In the genomic region with DNA sequence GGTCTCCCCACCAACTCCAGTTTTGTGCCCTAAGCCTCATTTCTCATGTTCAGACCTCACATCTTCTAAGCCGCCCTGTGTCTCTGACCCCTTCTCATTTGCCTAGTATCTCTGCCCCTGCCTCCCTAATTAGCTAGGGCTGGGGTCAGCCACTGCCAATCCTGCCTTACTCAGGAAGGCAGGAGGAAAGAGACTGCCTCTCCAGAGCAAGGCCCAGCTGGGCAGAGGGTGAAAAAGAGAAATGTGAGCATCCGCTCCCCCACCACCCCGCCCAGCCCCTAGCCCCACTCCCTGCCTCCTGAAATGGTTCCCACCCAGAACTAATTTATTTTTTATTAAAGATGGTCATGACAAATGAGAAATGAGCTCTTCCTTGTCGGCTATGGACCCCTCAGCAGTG, we compare ENCODE assay signal across 9 cellular contexts. TPM values are rescaled to one million over a fixed set of nuclear protein-coding genes. Genes with fewer than 3 reads are reported as not detected.
DNase-seq lines count a peak whose midpoint lies in the region; ATAC-seq and TF ChIP-seq lines count a peak whose summit lies in the region.
"Had no signal": no experiment of that assay in that cellular context is flagged by ENCODE, and none has a peak within 500 bp of the region (broad histone marks: within the 10 kb centered on the region; RNA-seq: fewer than 3 reads in every experiment).

No MANE protein-coding gene starts in this region.

- H3K4me1 ChIP-seq in HAP-1 = peaks cover 20% of the 10 kb centered on the region

- H3K36me3 Mint-ChIP-seq in WTC11 = peaks cover 2% of the 10 kb centered on the region; the same call in 1 of the 2 replicates

- no peaks in the 10 kb centered on the region for H3K27me3 Mint-ChIP-seq in WTC11 (ENCODE audit: low read depth)

- POLR2A ChIA-PET in WTC11 (lab: Charles Lee) = interaction anchor here (1.1 to 6.4 kb wide), 9 partner anchors 9 to 137 kb away, joined by 3 to 188 read pairs (median 7); a partner anchor contains a TSS

- in situ Hi-C loops in HAP-1 (cut with MboI; ENCODE audit: low sequenced_read_pairs) = no loop called here

- peak overlapping the region; percentile 92 for H3K4me3 Mint-ChIP-seq in WTC11

- H3K4me1 Mint-ChIP-seq in WTC11 = peaks cover 45% of the 10 kb centered on the region

- H3K4me3 ChIP-seq in fibroblast of mammary gland (ENCODE audit: control insufficient read depth, low read depth, low read length) = peak overlapping the region; percentile 53
- H3K4me3 ChIP-seq in retinal pigment epithelial cell (ENCODE audit: low read length) = peak overlapping the region; percentile 68
- no peak overlapping the region; the same call in 1 of the 2 replicates for H3K4me3 ChIP-seq in HAP-1

- H3K9me3 ChIP-seq in HAP-1 = no peaks in the 10 kb centered on the region

- H3K27ac Mint-ChIP-seq in WTC11 = peak overlapping the region; percentile 98

- CTCF ChIA-PET in WTC11 (lab: Charles Lee) = interaction anchor here (0.9 to 7.9 kb wide), 29 partner anchors 10 to 539 kb away, joined by 3 to 144 read pairs (median 6); a partner anchor contains a TSS

- H3K36me3 ChIP-seq in HAP-1 (replicated peaks) = no peaks in the 10 kb centered on the region

- no peaks in the 10 kb centered on the region for H3K9me3 Mint-ChIP-seq in WTC11

- ATAC-seq in WTC11 = no peak
- no peak for ATAC-seq in esophagus mucosa

- no peaks in the 10 kb centered on the region for H3K27me3 ChIP-seq in HAP-1 (ENCODE audit: low read depth)

- peak; percentile 9 for TF ChIP-seq CTCF in GM10266 (IDR thresholded peaks at IDR 0.05; ENCODE audit: control insufficient read depth, insufficient read depth, low read depth, missing control alignments)
- TF ChIP-seq CTCF in WTC11 (IDR thresholded peaks at IDR 0.05) = no peak
- TF ChIP-seq CTCF in fibroblast of mammary gland (conservative IDR thresholded peaks at IDR 0.05; ENCODE audit: control insufficient read depth, insufficient read depth, low read depth, low read length) = no peak
- no peak for TF ChIP-seq CTCF in retinal pigment epithelial cell (conservative IDR thresholded peaks at IDR 0.05; ENCODE audit: low read depth, low read length)

- DNase-seq in GM10266 (ENCODE audit: extremely low spot score) = no peak
- DNase-seq in WTC11 (ENCODE audit: low spot score) = no peak
- no peak for DNase-seq in fibroblast of mammary gland (ENCODE audit: low read depth)
- no peak for DNase-seq in retinal pigment epithelial cell (ENCODE audit: low read depth)
- DNase-seq in HuH-7.5 (ENCODE audit: low spot score) = no peak
- no peak for DNase-seq in HAP-1 (ENCODE audit: low spot score in 2 of 2)
- DNase-seq in A172 (ENCODE audit: low spot score) = no peak

TF ChIP-seq in WTC11, 78 proteins besides CTCF, POLR2A, EP300 and RAD21:
- TF ChIP-seq HMGA2 (CRISPR knock-in tag; IDR thresholded peaks at IDR 0.05) = no peak
- TF ChIP-seq, protein P1, sequence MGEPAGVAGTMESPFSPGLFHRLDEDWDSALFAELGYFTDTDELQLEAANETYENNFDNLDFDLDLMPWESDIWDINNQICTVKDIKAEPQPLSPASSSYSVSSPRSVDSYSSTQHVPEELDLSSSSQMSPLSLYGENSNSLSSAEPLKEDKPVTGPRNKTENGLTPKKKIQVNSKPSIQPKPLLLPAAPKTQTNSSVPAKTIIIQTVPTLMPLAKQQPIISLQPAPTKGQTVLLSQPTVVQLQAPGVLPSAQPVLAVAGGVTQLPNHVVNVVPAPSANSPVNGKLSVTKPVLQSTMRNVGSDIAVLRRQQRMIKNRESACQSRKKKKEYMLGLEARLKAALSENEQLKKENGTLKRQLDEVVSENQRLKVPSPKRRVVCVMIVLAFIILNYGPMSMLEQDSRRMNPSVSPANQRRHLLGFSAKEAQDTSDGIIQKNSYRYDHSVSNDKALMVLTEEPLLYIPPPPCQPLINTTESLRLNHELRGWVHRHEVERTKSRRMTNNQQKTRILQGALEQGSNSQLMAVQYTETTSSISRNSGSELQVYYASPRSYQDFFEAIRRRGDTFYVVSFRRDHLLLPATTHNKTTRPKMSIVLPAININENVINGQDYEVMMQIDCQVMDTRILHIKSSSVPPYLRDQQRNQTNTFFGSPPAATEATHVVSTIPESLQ (CRISPR knock-in tag; IDR thresholded peaks at IDR 0.05) = no peak
- no peak for TF ChIP-seq GABPB1 (CRISPR knock-in tag; IDR thresholded peaks at IDR 0.05)
- no peak for TF ChIP-seq EMX1 (CRISPR knock-in tag; IDR thresholded peaks at IDR 0.05)
- TF ChIP-seq, protein P2, sequence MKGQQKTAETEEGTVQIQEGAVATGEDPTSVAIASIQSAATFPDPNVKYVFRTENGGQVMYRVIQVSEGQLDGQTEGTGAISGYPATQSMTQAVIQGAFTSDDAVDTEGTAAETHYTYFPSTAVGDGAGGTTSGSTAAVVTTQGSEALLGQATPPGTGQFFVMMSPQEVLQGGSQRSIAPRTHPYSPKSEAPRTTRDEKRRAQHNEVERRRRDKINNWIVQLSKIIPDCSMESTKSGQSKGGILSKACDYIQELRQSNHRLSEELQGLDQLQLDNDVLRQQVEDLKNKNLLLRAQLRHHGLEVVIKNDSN (CRISPR knock-in tag; IDR thresholded peaks at IDR 0.05) = no peak
- TF ChIP-seq, protein P3, sequence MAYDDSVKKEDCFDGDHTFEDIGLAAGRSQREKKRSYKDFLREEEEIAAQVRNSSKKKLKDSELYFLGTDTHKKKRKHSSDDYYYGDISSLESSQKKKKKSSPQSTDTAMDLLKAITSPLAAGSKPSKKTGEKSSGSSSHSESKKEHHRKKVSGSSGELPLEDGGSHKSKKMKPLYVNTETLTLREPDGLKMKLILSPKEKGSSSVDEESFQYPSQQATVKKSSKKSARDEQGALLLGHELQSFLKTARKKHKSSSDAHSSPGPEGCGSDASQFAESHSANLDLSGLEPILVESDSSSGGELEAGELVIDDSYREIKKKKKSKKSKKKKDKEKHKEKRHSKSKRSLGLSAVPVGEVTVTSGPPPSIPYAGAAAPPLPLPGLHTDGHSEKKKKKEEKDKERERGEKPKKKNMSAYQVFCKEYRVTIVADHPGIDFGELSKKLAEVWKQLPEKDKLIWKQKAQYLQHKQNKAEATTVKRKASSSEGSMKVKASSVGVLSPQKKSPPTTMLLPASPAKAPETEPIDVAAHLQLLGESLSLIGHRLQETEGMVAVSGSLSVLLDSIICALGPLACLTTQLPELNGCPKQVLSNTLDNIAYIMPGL (CRISPR knock-in tag; IDR thresholded peaks at IDR 0.05) = no peak
- TF ChIP-seq, protein P4, sequence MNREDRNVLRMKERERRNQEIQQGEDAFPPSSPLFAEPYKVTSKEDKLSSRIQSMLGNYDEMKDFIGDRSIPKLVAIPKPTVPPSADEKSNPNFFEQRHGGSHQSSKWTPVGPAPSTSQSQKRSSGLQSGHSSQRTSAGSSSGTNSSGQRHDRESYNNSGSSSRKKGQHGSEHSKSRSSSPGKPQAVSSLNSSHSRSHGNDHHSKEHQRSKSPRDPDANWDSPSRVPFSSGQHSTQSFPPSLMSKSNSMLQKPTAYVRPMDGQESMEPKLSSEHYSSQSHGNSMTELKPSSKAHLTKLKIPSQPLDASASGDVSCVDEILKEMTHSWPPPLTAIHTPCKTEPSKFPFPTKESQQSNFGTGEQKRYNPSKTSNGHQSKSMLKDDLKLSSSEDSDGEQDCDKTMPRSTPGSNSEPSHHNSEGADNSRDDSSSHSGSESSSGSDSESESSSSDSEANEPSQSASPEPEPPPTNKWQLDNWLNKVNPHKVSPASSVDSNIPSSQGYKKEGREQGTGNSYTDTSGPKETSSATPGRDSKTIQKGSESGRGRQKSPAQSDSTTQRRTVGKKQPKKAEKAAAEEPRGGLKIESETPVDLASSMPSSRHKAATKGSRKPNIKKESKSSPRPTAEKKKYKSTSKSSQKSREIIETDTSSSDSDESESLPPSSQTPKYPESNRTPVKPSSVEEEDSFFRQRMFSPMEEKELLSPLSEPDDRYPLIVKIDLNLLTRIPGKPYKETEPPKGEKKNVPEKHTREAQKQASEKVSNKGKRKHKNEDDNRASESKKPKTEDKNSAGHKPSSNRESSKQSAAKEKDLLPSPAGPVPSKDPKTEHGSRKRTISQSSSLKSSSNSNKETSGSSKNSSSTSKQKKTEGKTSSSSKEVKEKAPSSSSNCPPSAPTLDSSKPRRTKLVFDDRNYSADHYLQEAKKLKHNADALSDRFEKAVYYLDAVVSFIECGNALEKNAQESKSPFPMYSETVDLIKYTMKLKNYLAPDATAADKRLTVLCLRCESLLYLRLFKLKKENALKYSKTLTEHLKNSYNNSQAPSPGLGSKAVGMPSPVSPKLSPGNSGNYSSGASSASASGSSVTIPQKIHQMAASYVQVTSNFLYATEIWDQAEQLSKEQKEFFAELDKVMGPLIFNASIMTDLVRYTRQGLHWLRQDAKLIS (CRISPR knock-in tag; IDR thresholded peaks at IDR 0.05; ENCODE audit: borderline replicate concordance) = no peak
- TF ChIP-seq, protein P5, sequence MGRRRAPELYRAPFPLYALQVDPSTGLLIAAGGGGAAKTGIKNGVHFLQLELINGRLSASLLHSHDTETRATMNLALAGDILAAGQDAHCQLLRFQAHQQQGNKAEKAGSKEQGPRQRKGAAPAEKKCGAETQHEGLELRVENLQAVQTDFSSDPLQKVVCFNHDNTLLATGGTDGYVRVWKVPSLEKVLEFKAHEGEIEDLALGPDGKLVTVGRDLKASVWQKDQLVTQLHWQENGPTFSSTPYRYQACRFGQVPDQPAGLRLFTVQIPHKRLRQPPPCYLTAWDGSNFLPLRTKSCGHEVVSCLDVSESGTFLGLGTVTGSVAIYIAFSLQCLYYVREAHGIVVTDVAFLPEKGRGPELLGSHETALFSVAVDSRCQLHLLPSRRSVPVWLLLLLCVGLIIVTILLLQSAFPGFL (CRISPR knock-in tag; IDR thresholded peaks at IDR 0.05; ENCODE audit: borderline replicate concordance) = no peak
- TF ChIP-seq SOX15 (CRISPR knock-in tag; IDR thresholded peaks at IDR 0.05) = no peak
- TF ChIP-seq GTF2I (CRISPR knock-in tag; conservative IDR thresholded peaks at IDR 0.05) = no peak
- TF ChIP-seq CREB1 (CRISPR knock-in tag; IDR thresholded peaks at IDR 0.05) = no peak
- no peak for TF ChIP-seq NR3C1 (CRISPR knock-in tag; conservative IDR thresholded peaks at IDR 0.05; ENCODE audit: low read depth)
- no peak for TF ChIP-seq ETV6 (CRISPR knock-in tag; IDR thresholded peaks at IDR 0.05)
- no peak for TF ChIP-seq ZNF121 (CRISPR knock-in tag; IDR thresholded peaks at IDR 0.05)
- no peak for TF ChIP-seq ZBTB21 (CRISPR knock-in tag; IDR thresholded peaks at IDR 0.05; ENCODE audit: borderline replicate concordance)
- TF ChIP-seq TP53 (CRISPR knock-in tag; IDR thresholded peaks at IDR 0.05) = no peak
- TF ChIP-seq FOXK1 (CRISPR knock-in tag; IDR thresholded peaks at IDR 0.05) = no peak

RNA-seq across cellular contexts. Expression of a gene that starts 11.4 kb away (rescaled TPM):
- 6.6 to 14.7 TPM (median 14.1 TPM) in 3 replicates for total RNA-seq in WTC11 (2021)
- 42.9 TPM for total RNA-seq in esophagus mucosa
- 0.38 and 2.3 TPM in 2 replicates for total RNA-seq in A172 (2014; rRNA removed; shearing (Covaris generic))

RNA-seq across cellular contexts. Expression of a gene that starts 18.8 kb away (rescaled TPM):
- total RNA-seq in WTC11 (2021) (191 to 212 TPM (median 204 TPM) in 3 replicates), esophagus mucosa (169 TPM)
- total RNA-seq in A172 (2014; rRNA removed; shearing (Covaris generic)) = 224 and 246 TPM in 2 replicates

RNA-seq across cellular contexts. Expression of a gene that starts 45.0 kb away (rescaled TPM):
- total RNA-seq in WTC11 (2021) (0.71 to 1.2 TPM (median 1.0 TPM) in 3 replicates), esophagus mucosa (1.6 TPM)
- 0.55 TPM in 1 of 2 replicates, not detected in the other for total RNA-seq in A172 (2014; rRNA removed; shearing (Covaris generic))
- total RNA-seq: mesenteric fat pad had no signal

RNA-seq across cellular contexts. Expression of a gene that starts 52.7 kb away (rescaled TPM):
- total RNA-seq in WTC11 (2021) (0.69 to 1.6 TPM (median 0.76 TPM) in 3 replicates), esophagus mucosa (438 TPM)
- 101 and 135 TPM in 2 replicates for total RNA-seq in A172 (2014; rRNA removed; shearing (Covaris generic))
